10 cellular contexts compared by ENCODE assay signal in genomic region chr6:33198159-33198852, GRCh38. TPM values are rescaled to one million over a fixed set of nuclear protein-coding genes. Genes with fewer than 3 reads are reported as not detected.
DNase-seq lines count a peak whose midpoint lies in the region; ATAC-seq and TF ChIP-seq lines count a peak whose summit lies in the region.
"Had no signal": no experiment of that assay in that cellular context is flagged by ENCODE, and none has a peak within 500 bp of the region (broad histone marks: within the 10 kb centered on the region; RNA-seq: fewer than 3 reads in every experiment).

No MANE protein-coding gene starts in this region.

- peaks cover 68% of the 10 kb centered on the region for H3K79me2 ChIP-seq in Loucy (ENCODE audit: insufficient read depth, low read length)

- H4K20me1 ChIP-seq in Loucy (ENCODE audit: insufficient read depth, low read length, poor library complexity, severe bottlenecking): peaks cover 56% of the 10 kb centered on the region

- TF ChIP-seq CTCF in Loucy (conservative IDR thresholded peaks at IDR 0.05; ENCODE audit: low read length): no peak
- TF ChIP-seq CTCF in body of pancreas (IDR thresholded peaks at IDR 0.05): no peak
- TF ChIP-seq CTCF in neural crest cell (conservative IDR thresholded peaks at IDR 0.05): no peak
- no peak for TF ChIP-seq CTCF in esophagus squamous epithelium (IDR thresholded peaks at IDR 0.05)

- no peak overlapping the region for H3K27ac ChIP-seq in CD4-positive, alpha-beta memory T cell (ENCODE audit: low read depth, low read length)
- peak overlapping the region in 3 of 4 donors; percentile 3 to 36 (median 13) for H3K27ac ChIP-seq in body of pancreas
- peak overlapping the region in 1 of 4 donors; percentile 17 for H3K27ac ChIP-seq in esophagus squamous epithelium
- H3K27ac ChIP-seq in caudate nucleus (ENCODE audit: low read depth, low read length): no peak overlapping the region
- H3K27ac ChIP-seq: brain microvascular endothelial cell had no signal

- TF ChIP-seq POLR2A in body of pancreas (IDR thresholded peaks at IDR 0.05): no peak
- TF ChIP-seq POLR2A in esophagus squamous epithelium (IDR thresholded peaks at IDR 0.05): no peak

- ATAC-seq in body of pancreas: no peak
- no peak for ATAC-seq in HG02610 (IDR thresholded peaks at IDR 0.05; ENCODE audit: unreplicated experiment)

- H3K27me3 Mint-ChIP-seq in CD4-positive, alpha-beta memory T cell: no peaks in the 10 kb centered on the region
- peaks cover 6% of the 10 kb centered on the region for H3K27me3 Mint-ChIP-seq in neural crest cell (ENCODE audit: low read depth)

- DNase-seq in CD4-positive, alpha-beta memory T cell: peak in 1 of 5 donors; percentile 35
- DNase-seq in body of pancreas: no peak
- no peak for DNase-seq in neural crest cell (ENCODE audit: low read depth, low spot score)
- DNase-seq in activated CD4-positive, CD25-positive, alpha-beta regulatory T cell treated with anti-CD3 and anti-CD28 coated beads, Interleukin-2, amount 50 U/mL, for 72 hours: no peak
- no peak for DNase-seq in esophagus squamous epithelium (lab: John Stamatoyannopoulos, UW)
- no peak for DNase-seq in caudate nucleus (lab: John Stamatoyannopoulos, UW)

- H2AFZ ChIP-seq in Loucy (ENCODE audit: low read length): no peak overlapping the region

- H3K9me3 Mint-ChIP-seq in CD4-positive, alpha-beta memory T cell: peaks cover 0 to 2% (median 0%) of the 10 kb centered on the region in 8 donors
- no peaks in the 10 kb centered on the region for H3K9me3 Mint-ChIP-seq in neural crest cell

- H3K27me3 ChIP-seq in CD4-positive, alpha-beta memory T cell (ENCODE audit: insufficient read depth, low read length): no peaks in the 10 kb centered on the region
- H3K27me3 ChIP-seq in Loucy (ENCODE audit: insufficient read depth, low read length, poor library complexity, severe bottlenecking): no peaks in the 10 kb centered on the region
- H3K27me3 ChIP-seq in body of pancreas: no peaks in the 10 kb centered on the region
- H3K27me3 ChIP-seq in esophagus squamous epithelium: no peaks in the 10 kb centered on the region
- H3K27me3 ChIP-seq: brain microvascular endothelial cell, thyroid gland had no signal

- CTCF ChIA-PET in CD4-positive, alpha-beta memory T cell (lab: Charles Lee; ENCODE audit: partially characterized antibody): interaction anchor here (0.7 to 4.6 kb wide), 9 partner anchors 10 to 183 kb away, joined by 3 to 55 read pairs (median 5); partner anchors contain the start of genes PFDN6, RING1 and WDR46

- peak overlapping the region; percentile 99 for H3K4me2 ChIP-seq in Loucy (ENCODE audit: low read depth, low read length, poor library complexity, severe bottlenecking)

- H3K4me1 Mint-ChIP-seq in CD4-positive, alpha-beta memory T cell: peaks cover 32 to 68% (median 48%) of the 10 kb centered on the region in 4 donors
- H3K4me1 Mint-ChIP-seq in neural crest cell: peaks cover 85% of the 10 kb centered on the region

- peak overlapping the region; percentile 87 for H3K9ac ChIP-seq in Loucy (ENCODE audit: low read depth, low read length, poor library complexity, severe bottlenecking)

- peaks cover 46% of the 10 kb centered on the region for H3K36me3 ChIP-seq in CD4-positive, alpha-beta memory T cell (ENCODE audit: insufficient read depth, low read length)
- peaks cover 44% of the 10 kb centered on the region; the same call in 1 of the 2 replicates for H3K36me3 ChIP-seq in Loucy (ENCODE audit: insufficient read depth, low read length)
- H3K36me3 ChIP-seq in body of pancreas (replicated peaks in 1 of 2; ENCODE audit: insufficient read depth in 1 of 2, low read depth in 2 of 2): peaks cover 0 to 25% of the 10 kb centered on the region in 2 donors
- H3K36me3 ChIP-seq in esophagus squamous epithelium: peaks cover 17 to 62% (median 43%) of the 10 kb centered on the region in 3 donors

- 0 out of 2 replicates have a peak, but pooled peaks cover 3% of the 10 kb centered on the region for H3F3A ChIP-seq in Loucy (ENCODE audit: low read depth)

- POLR2A ChIA-PET in CD4-positive, alpha-beta memory T cell (lab: Charles Lee; ENCODE audit: partially characterized antibody): interaction anchor here (1.2 to 4.2 kb wide), 8 partner anchors 11 to 226 kb away, joined by 3 to 44 read pairs (median 7); partner anchors contain the start of genes RGL2, RING1, RPS18 and VPS52

- peaks cover 48% of the 10 kb centered on the region for H3K4me1 ChIP-seq in CD4-positive, alpha-beta memory T cell (ENCODE audit: insufficient read depth, low read length)
- peaks cover 45% of the 10 kb centered on the region for H3K4me1 ChIP-seq in Loucy (ENCODE audit: insufficient read depth, low read length, poor library complexity, severe bottlenecking)
- peaks cover 50% of the 10 kb centered on the region for H3K4me1 ChIP-seq in body of pancreas
- H3K4me1 ChIP-seq in esophagus squamous epithelium: peaks cover 28 to 59% (median 33%) of the 10 kb centered on the region in 3 donors

- 46 to 47% methylated on average over 6 of the region's 6 CpGs for WGBS in body of pancreas, 2 donors
- 63 to 73% methylated on average over 4 to 6 of the region's 6 CpGs for WGBS in esophagus squamous epithelium, 2 donors

- H3K9me2 ChIP-seq in Loucy (replicated peaks; ENCODE audit: low read depth, low read length): no peaks in the 10 kb centered on the region

- H3K27ac Mint-ChIP-seq in CD4-positive, alpha-beta memory T cell: peak overlapping the region; percentile 68 to 96 (median 87)
- no peak overlapping the region for H3K27ac Mint-ChIP-seq in neural crest cell (ENCODE audit: unreplicated experiment)

- H3K4me3 ChIP-seq in CD4-positive, alpha-beta memory T cell (ENCODE audit: low read length in 2 of 2): no peak overlapping the region
- peak overlapping the region; percentile 87 for H3K4me3 ChIP-seq in Loucy (ENCODE audit: low read length, poor library complexity, severe bottlenecking)
- H3K4me3 ChIP-seq in body of pancreas: no peak overlapping the region
- no peak overlapping the region for H3K4me3 ChIP-seq in esophagus squamous epithelium

- peak overlapping the region; percentile 78 to 99 (median 84) for H3K4me3 Mint-ChIP-seq in CD4-positive, alpha-beta memory T cell
- H3K4me3 Mint-ChIP-seq in neural crest cell: peak overlapping the region; percentile 93

- peaks cover 57 to 72% of the 10 kb centered on the region in 2 donors for H3K36me3 Mint-ChIP-seq in CD4-positive, alpha-beta memory T cell
- peaks cover 33% of the 10 kb centered on the region for H3K36me3 Mint-ChIP-seq in neural crest cell (ENCODE audit: low read depth)

- H3K9me3 ChIP-seq in CD4-positive, alpha-beta memory T cell (ENCODE audit: control insufficient read depth in 1 of 2, low read length in 2 of 2): no peaks in the 10 kb centered on the region
- H3K9me3 ChIP-seq in Loucy (ENCODE audit: insufficient read depth, low read depth, low read length) (no peaks in the 10 kb centered on the region), body of pancreas (no peaks in the 10 kb centered on the region), esophagus squamous epithelium (no peaks in the 10 kb centered on the region)
- H3K9me3 ChIP-seq: thyroid gland had no signal

- intact Hi-C loops in CD4-positive, alpha-beta memory T cell (cut with micrococcal nuclease): no loop called here
- intact Hi-C loops in body of pancreas (cut with DNase I) (no loop called here), esophagus squamous epithelium (cut with DNase I) (no loop called here)

RNA-seq across cellular contexts. Expression of gene RXRB, which starts 2.2 kb away (rescaled TPM):
- total RNA-seq in CD4-positive, alpha-beta memory T cell: 10 to 100 TPM; 89.2 to 94.3 TPM
- 10 to 100 TPM in 1 of 2 donors, 1 to 10 TPM in 1; 5.6 to 11.5 TPM for polyA plus RNA-seq in CD4-positive, alpha-beta memory T cell
- 10 to 100 TPM; 17.1 to 21.0 TPM for total RNA-seq in body of pancreas
- 31.8 and 33.1 TPM in 2 replicates for total RNA-seq in neural crest cell
- 10 to 100 TPM; 13.9 to 26.7 (median 16.7) TPM for total RNA-seq in esophagus squamous epithelium

RNA-seq across cellular contexts. Expression of gene SLC39A7, which starts 2.4 kb away (rescaled TPM):
- total RNA-seq in CD4-positive, alpha-beta memory T cell: 10 to 100 TPM; 40.8 to 40.9 TPM
- 10 to 100 TPM; 22.9 to 23.1 TPM for polyA plus RNA-seq in CD4-positive, alpha-beta memory T cell
- total RNA-seq in body of pancreas: 10 to 100 TPM; 57.3 to 67.9 TPM
- total RNA-seq in neural crest cell: 95.7 and 103 TPM in 2 replicates
- 10 to 100 TPM; 43.1 to 72.4 (median 62.4) TPM for total RNA-seq in esophagus squamous epithelium

RNA-seq across cellular contexts. Expression of gene COL11A2, which starts 6.0 kb away (rescaled TPM):
- 1 to 10 TPM; 1.2 to 1.6 TPM for total RNA-seq in CD4-positive, alpha-beta memory T cell
- polyA plus RNA-seq in CD4-positive, alpha-beta memory T cell: under 1 TPM; 0.40 to 0.49 TPM
- total RNA-seq in body of pancreas: 1 to 10 TPM in 1 of 2 donors, under 1 TPM in 1; 0.78 to 2.3 TPM
- 4.2 and 5.9 TPM in 2 replicates for total RNA-seq in neural crest cell
- under 1 TPM; 0.23 to 0.61 (median 0.41) TPM for total RNA-seq in esophagus squamous epithelium

RNA-seq across cellular contexts. Expression of gene HSD17B8, which starts 6.1 kb away (rescaled TPM):
- total RNA-seq in CD4-positive, alpha-beta memory T cell: 10 to 100 TPM; 20.2 to 22.3 TPM
- polyA plus RNA-seq in CD4-positive, alpha-beta memory T cell: 10 to 100 TPM; 57.4 to 77.3 TPM
- total RNA-seq in body of pancreas: 10 to 100 TPM; 19.1 to 29.1 TPM
- total RNA-seq in neural crest cell: 3.3 and 4.4 TPM in 2 replicates
- total RNA-seq in esophagus squamous epithelium: 10 to 100 TPM; 15.1 to 42.5 (median 26.3) TPM

RNA-seq across cellular contexts. Expression of gene RING1, which starts 10.0 kb away (rescaled TPM):
- 10 to 100 TPM; 36.8 to 38.4 TPM for total RNA-seq in CD4-positive, alpha-beta memory T cell
- polyA plus RNA-seq in CD4-positive, alpha-beta memory T cell: 1 to 10 TPM; 3.4 to 7.8 TPM
- total RNA-seq in body of pancreas (10 to 100 TPM; 11.2 to 28.3 TPM), neural crest cell (61.2 and 61.7 TPM in 2 replicates), esophagus squamous epithelium (10 to 100 TPM; 10.9 to 20.6 (median 13.9) TPM)

Comparison
In these comparisons a context has a peak if more than half of its experiments do, and no peak if none do; other contexts are left out.
1. H3K27ac ChIP-seq: peak in body of pancreas (3 of 4); none in CD4-positive, alpha-beta memory T cell (single experiment) and caudate nucleus (single experiment).